8 cellular contexts compared by ENCODE assay signal in genomic region chr1:201828820-201829774, GRCh38. TPM values are rescaled to one million over a fixed set of nuclear protein-coding genes. Genes with fewer than 3 reads are reported as not detected.
DNase-seq lines count a peak whose midpoint lies in the region; ATAC-seq and TF ChIP-seq lines count a peak whose summit lies in the region.

TSS of gene IPO9 (plus strand) at chr1:201829157. CDS start at chr1:201829210, 53 bp downstream.

- H2AFZ ChIP-seq in GM23338 = peak within 1 kb of the TSS; percentile 91; the same call in 1 of the 2 replicates

- H3F3A ChIP-seq in GM23338 (replicated peaks; ENCODE audit: low read depth) = peaks cover 5% of the 10 kb centered on the region; the same call in 1 of the 2 replicates

- no peaks in the 10 kb centered on the region; the same call in 2 of the 3 replicates for H3K36me3 Mint-ChIP-seq in GM23338 (ENCODE audit: low read depth)
- H3K36me3 Mint-ChIP-seq in activated T-helper 17 cell treated with anti-CD3 and anti-CD28 coated beads, Interleukin-2, amount 50 U/mL, for 72 hours (ENCODE audit: low read depth) = peaks cover 15% of the 10 kb centered on the region
- H3K36me3 Mint-ChIP-seq in naive thymus-derived CD8-positive, alpha-beta T cell = no peaks in the 10 kb centered on the region
- peaks cover 5 to 18% of the 10 kb centered on the region in 2 donors for H3K36me3 Mint-ChIP-seq in stimulated activated naive B cell treated with anti-CD40 and anti-IgM and Interleukin-4, amounts not matched to agents 10 μg/mL and 1 μg/mL and 100 μg/mL, for 72 hours

- peaks cover 53% of the 10 kb centered on the region for H3K79me2 ChIP-seq in GM23338 (replicated peaks; ENCODE audit: insufficient read depth)

- peaks cover 45% of the 10 kb centered on the region for H3K4me1 Mint-ChIP-seq in GM23338
- H3K4me1 Mint-ChIP-seq in activated T-helper 17 cell treated with anti-CD3 and anti-CD28 coated beads, Interleukin-2, amount 50 U/mL, for 72 hours = peaks cover 22% of the 10 kb centered on the region
- H3K4me1 Mint-ChIP-seq in naive thymus-derived CD8-positive, alpha-beta T cell = peaks cover 13 to 51% (median 45%) of the 10 kb centered on the region in 4 donors
- H3K4me1 Mint-ChIP-seq in stimulated activated naive B cell treated with anti-CD40 and anti-IgM and Interleukin-4, amounts not matched to agents 10 μg/mL and 1 μg/mL and 100 μg/mL, for 72 hours = peaks cover 22 to 35% of the 10 kb centered on the region in 2 donors

- H3K36me3 ChIP-seq in GM23338 (ENCODE audit: insufficient read depth) = no peaks in the 10 kb centered on the region

- H3K27ac Mint-ChIP-seq in GM23338 = peak within 1 kb of the TSS; percentile 96
- H3K27ac Mint-ChIP-seq in activated T-helper 17 cell treated with anti-CD3 and anti-CD28 coated beads, Interleukin-2, amount 50 U/mL, for 72 hours = peak within 1 kb of the TSS; percentile 88
- H3K27ac Mint-ChIP-seq in naive thymus-derived CD8-positive, alpha-beta T cell = peak within 1 kb of the TSS; percentile 88 to 98 (median 94)
- H3K27ac Mint-ChIP-seq in stimulated activated naive B cell treated with anti-CD40 and anti-IgM and Interleukin-4, amounts not matched to agents 10 μg/mL and 1 μg/mL and 100 μg/mL, for 72 hours = peak within 1 kb of the TSS; percentile 100

- H3K4me1 ChIP-seq in GM23338 (ENCODE audit: insufficient read depth) = peaks cover 26% of the 10 kb centered on the region

- peaks cover 31% of the 10 kb centered on the region for H4K20me1 ChIP-seq in GM23338 (replicated peaks; ENCODE audit: insufficient read depth)

- H3K9me3 Mint-ChIP-seq in GM23338 = no peaks in the 10 kb centered on the region; the same call in 2 of the 3 replicates
- no peaks in the 10 kb centered on the region for H3K9me3 Mint-ChIP-seq in activated T-helper 17 cell treated with anti-CD3 and anti-CD28 coated beads, Interleukin-2, amount 50 U/mL, for 72 hours
- no peaks in the 10 kb centered on the region for H3K9me3 Mint-ChIP-seq in naive thymus-derived CD8-positive, alpha-beta T cell
- no peaks in the 10 kb centered on the region for H3K9me3 Mint-ChIP-seq in stimulated activated naive B cell treated with anti-CD40 and anti-IgM and Interleukin-4, amounts not matched to agents 10 μg/mL and 1 μg/mL and 100 μg/mL, for 72 hours

- H3K27me3 ChIP-seq in GM23338 (ENCODE audit: insufficient read depth) = no peaks in the 10 kb centered on the region

- CTCF ChIA-PET in RWPE1 (lab: Yijun Ruan, JAX) = interaction anchor here (0.6 to 1.8 kb wide), 17 partner anchors 8 to 662 kb away, joined by 3 to 10 read pairs (median 4); no protein-coding TSS in a partner anchor

- peak within 1 kb of the TSS; percentile 94 for H3K4me3 Mint-ChIP-seq in GM23338
- H3K4me3 Mint-ChIP-seq in activated T-helper 17 cell treated with anti-CD3 and anti-CD28 coated beads, Interleukin-2, amount 50 U/mL, for 72 hours = peak within 1 kb of the TSS; percentile 87
- peak within 1 kb of the TSS; percentile 87 to 98 (median 96) for H3K4me3 Mint-ChIP-seq in naive thymus-derived CD8-positive, alpha-beta T cell
- peak within 1 kb of the TSS; percentile 95 to 97 for H3K4me3 Mint-ChIP-seq in stimulated activated naive B cell treated with anti-CD40 and anti-IgM and Interleukin-4, amounts not matched to agents 10 μg/mL and 1 μg/mL and 100 μg/mL, for 72 hours

- 0 out of 2 replicates have a peak, but pooled peaks cover 3% of the 10 kb centered on the region for H3K9me2 ChIP-seq in GM23338 (ENCODE audit: insufficient read depth)

- POLR2A ChIA-PET in RWPE1 (lab: Yijun Ruan, JAX; ENCODE audit: low non-redundant PET) = interaction anchor here (0.6 kb wide), 1 partner anchor 22 kb away, joined by 4 read pairs; no protein-coding TSS in a partner anchor
- POLR2A ChIA-PET in naive thymus-derived CD8-positive, alpha-beta T cell (lab: Charles Lee) = interaction anchor here (1.1 to 1.6 kb wide), 3 partner anchors 126 to 230 kb away, joined by 3 to 8 read pairs (median 3); partner anchors contain the start of genes RNPEP and TIMM17A

- H3K27ac ChIP-seq in GM23338 (ENCODE audit: low read depth) = peak within 1 kb of the TSS; percentile 95
- H3K27ac ChIP-seq in RWPE1 = peak within 1 kb of the TSS; percentile 85

- DNase-seq in EL (peak; percentile 91), GM23338 (ENCODE audit: low spot score) (peak; percentile 97), RWPE1 (ENCODE audit: low spot score) (peak; percentile 100), fibroblast of mammary gland (ENCODE audit: low read depth) (peak; percentile 91)
- DNase-seq in naive thymus-derived CD8-positive, alpha-beta T cell = peak; percentile 88 to 95 (median 95)
- peak; percentile 93 for DNase-seq in stimulated activated naive B cell treated with anti-CD40 and anti-IgM and Interleukin-4, amounts not matched to agents 10 μg/mL and 1 μg/mL and 100 μg/mL, for 72 hours

- H3K27me3 Mint-ChIP-seq in GM23338 (ENCODE audit: insufficient read depth, low read depth, poor library complexity) = peaks cover 2% of the 10 kb centered on the region
- no peaks in the 10 kb centered on the region for H3K27me3 Mint-ChIP-seq in activated T-helper 17 cell treated with anti-CD3 and anti-CD28 coated beads, Interleukin-2, amount 50 U/mL, for 72 hours
- no peaks in the 10 kb centered on the region for H3K27me3 Mint-ChIP-seq in naive thymus-derived CD8-positive, alpha-beta T cell
- H3K27me3 Mint-ChIP-seq in stimulated activated naive B cell treated with anti-CD40 and anti-IgM and Interleukin-4, amounts not matched to agents 10 μg/mL and 1 μg/mL and 100 μg/mL, for 72 hours = no peaks in the 10 kb centered on the region

- ATAC-seq in GM23338 = peak; percentile 85
- ATAC-seq in activated T-helper 17 cell treated with anti-CD3 and anti-CD28 coated beads, Interleukin-2, amount 50 U/mL, for 72 hours (replicated peaks) = peak; percentile 96
- peak; percentile 90 to 94 for ATAC-seq in naive thymus-derived CD8-positive, alpha-beta T cell
- peak; percentile 89 to 95 for ATAC-seq in stimulated activated naive B cell treated with anti-CD40 and anti-IgM and Interleukin-4, amounts not matched to agents 10 μg/mL and 1 μg/mL and 100 μg/mL, for 72 hours (replicated peaks)

- TF ChIP-seq CTCF in GM23338 (conservative IDR thresholded peaks at IDR 0.05; ENCODE audit: low read depth in 2 of 2) = peak; percentile 82 to 90
- peak; percentile 99 for TF ChIP-seq CTCF in LNCAP (IDR thresholded peaks at IDR 0.05)
- peak; percentile 98 for TF ChIP-seq CTCF in RWPE1 (conservative IDR thresholded peaks at IDR 0.05; ENCODE audit: low read depth)
- peak; percentile 87 for TF ChIP-seq CTCF in fibroblast of mammary gland (conservative IDR thresholded peaks at IDR 0.05; ENCODE audit: control insufficient read depth, insufficient read depth, low read depth, low read length)

- H3K4me3 ChIP-seq in GM23338 (peak within 1 kb of the TSS; percentile 89), fibroblast of mammary gland (ENCODE audit: control insufficient read depth, low read depth, low read length) (peak within 1 kb of the TSS; percentile 98)

- H3K4me2 ChIP-seq in GM23338 = peak within 1 kb of the TSS; percentile 89

TF ChIP-seq in GM23338, 12 proteins besides CTCF, POLR2A, EP300 and RAD21 (continues in another document):
- no peak for TF ChIP-seq JUNB (IDR thresholded peaks at IDR 0.05; ENCODE audit: unreplicated experiment)
- peak; percentile 89 for TF ChIP-seq POLR2AphosphoS5 (IDR thresholded peaks at IDR 0.05; ENCODE audit: low read depth)
- no peak for TF ChIP-seq STAT1 (IDR thresholded peaks at IDR 0.05; ENCODE audit: unreplicated experiment)
- no peak for TF ChIP-seq EZH2 (IDR thresholded peaks at IDR 0.05; ENCODE audit: low read depth, unreplicated experiment)
- TF ChIP-seq ZNF114 (CRISPR knock-in tag; IDR thresholded peaks at IDR 0.05) = no peak
- no peak for TF ChIP-seq ZNF331 (CRISPR knock-in tag; IDR thresholded peaks at IDR 0.05; ENCODE audit: low read depth)
- TF ChIP-seq ETS1 (IDR thresholded peaks at IDR 0.05) = no peak
- no peak for TF ChIP-seq NANOG (IDR thresholded peaks at IDR 0.05; ENCODE audit: borderline replicate concordance)
- peak; percentile 55 for TF ChIP-seq CREB1 (CRISPR knock-in tag; IDR thresholded peaks at IDR 0.05; ENCODE audit: low read depth)
- no peak for TF ChIP-seq EZH2phosphoT487 (IDR thresholded peaks at IDR 0.05; ENCODE audit: unreplicated experiment)

RNA-seq across cellular contexts. Expression of gene IPO9, which starts in this region (rescaled TPM):
- 41.1 and 47.6 TPM in 2 replicates for total RNA-seq in GM23338 (2014; rRNA removed; shearing (Covaris generic))
- polyA plus RNA-seq in GM23338 (2016; fragmentation: Nextera tagmentation; extraction: Ambion mirVana) = 70.8 and 87.4 TPM in 2 replicates
- 10 to 100 TPM; 54.3 to 70.2 TPM for total RNA-seq in activated T-helper 17 cell treated with anti-CD3 and anti-CD28 coated beads, Interleukin-2, amount 50 U/mL, for 72 hours
- 10 to 100 TPM; 40.7 to 40.8 TPM for total RNA-seq in naive thymus-derived CD8-positive, alpha-beta T cell
- 10 to 100 TPM; 14.4 to 22.5 (median 14.7) TPM for polyA plus RNA-seq in naive thymus-derived CD8-positive, alpha-beta T cell

Comparison
In these comparisons a context has a peak if more than half of its experiments do, and no peak if none do; other contexts are left out.
1. Peak in every context shown above with its lines: DNase-seq, ATAC-seq, H3K4me3 ChIP-seq and H3K27ac ChIP-seq.